Comparison of ENCODE assay signal across 14 cellular contexts in genomic region chr5:181236471-181236870, GRCh38. TPM values are rescaled to one million over a fixed set of nuclear protein-coding genes. Genes with fewer than 3 reads are reported as not detected.
DNase-seq lines count a peak whose midpoint lies in the region; ATAC-seq, FAIRE-seq and TF ChIP-seq lines count a peak whose summit lies in the region.
"Had no signal": no experiment of that assay in that cellular context is flagged by ENCODE, and none has a peak within 500 bp of the region (broad histone marks: within the 10 kb centered on the region; RNA-seq: fewer than 3 reads in every experiment).

No MANE protein-coding gene starts in this region.

- no peak for TF ChIP-seq RAD21 in H1 (IDR thresholded peaks at IDR 0.05 in 1 of 2, conservative IDR thresholded peaks at IDR 0.05 in 1 of 2; ENCODE audit: low read depth in 2 of 2, low read length in 2 of 2)

- 93% methylated on average over 6 of the region's 6 CpGs; no CpG with 5 or more reads in 1 of the 2 experiments for WGBS in H1 (ENCODE audit: extremely low coverage in 1 of 2, insufficient coverage in 1 of 2, insufficient read length in 1 of 2, insufficient replicate concordance in 2 of 2, low coverage in 1 of 2, low lambda C conversion rate in 2 of 2, missing lambda C conversion rate in 1 of 2), 2 experiments

- H2BK120ac ChIP-seq in H1 (replicated peaks; ENCODE audit: low read depth, low read length): no peak overlapping the region

- H4K8ac ChIP-seq in H1 (ENCODE audit: extremely low read depth, insufficient read depth, low read length): no peak overlapping the region

- TF ChIP-seq EP300 in H1 (IDR thresholded peaks at IDR 0.05; ENCODE audit: borderline replicate concordance in 1 of 2, low read depth in 2 of 2, low read length in 2 of 2): no peak

- no peak overlapping the region for H3K4me2 ChIP-seq in H1 (ENCODE audit: insufficient read depth in 1 of 2, low read depth in 2 of 2, low read length in 2 of 2)

- H3K27me3 ChIP-seq in A673 (replicated peaks; ENCODE audit: insufficient read depth, low read depth, low read length, poor library complexity) (no peaks in the 10 kb centered on the region), H1 (replicated peaks in 1 of 4; ENCODE audit: control insufficient read depth in 3 of 4, extremely low read depth in 1 of 4, insufficient read depth in 3 of 4, low read length in 3 of 4) (no peaks in the 10 kb centered on the region)

- H3K18ac ChIP-seq in H1 (ENCODE audit: extremely low read depth, low read length): no peak overlapping the region

- intact Hi-C loops in A673 (cut with micrococcal nuclease; ENCODE audit: unreplicated experiment): no loop called here

- no peak overlapping the region for H2BK12ac ChIP-seq in H1 (ENCODE audit: low read depth, low read length)

- no peak overlapping the region for H2BK20ac ChIP-seq in H1 (ENCODE audit: low read length)

- TF ChIP-seq POLR2A in GM12891 (IDR thresholded peaks at IDR 0.05; ENCODE audit: low read depth, low read length) (0 out of 2 replicates have a peak, but pooled peaks have one; percentile 16), H1 (IDR thresholded peaks at IDR 0.05; ENCODE audit: control extremely low read depth in 1 of 2, low read depth in 2 of 2, low read length in 2 of 2) (no peak)

- no peak overlapping the region for H2AFZ ChIP-seq in H1 (ENCODE audit: low read length)

- POLR2A ChIA-PET in A673 (lab: Charles Lee; ENCODE audit: low non-redundant PET): no interaction called here
- POLR2A ChIA-PET in H1 (lab: Charles Lee; ENCODE audit: partially characterized antibody): interaction anchor here (1.2 to 34.2 kb wide), 9 partner anchors 1 to 62 kb away, joined by 3 to 1334 read pairs (median 15); partner anchors contain the start of genes RACK1, TRIM41, TRIM52 and TRIM7

- H3K79me2 ChIP-seq in H1 (ENCODE audit: control insufficient read depth in 1 of 2, insufficient read depth in 2 of 2, low read length in 2 of 2): peaks cover 2 to 17% of the 10 kb centered on the region in 2 experiments

- peaks cover 19 to 27% of the 10 kb centered on the region in 2 experiments for H4K20me1 ChIP-seq in H1 (replicated peaks in 1 of 2; ENCODE audit: control insufficient read depth in 1 of 2, insufficient read depth in 2 of 2, low read length in 2 of 2)

- no peak overlapping the region for H3K56ac ChIP-seq in H1 (replicated peaks; ENCODE audit: insufficient read length, low read depth, low read length)

- H3K23ac ChIP-seq in H1 (ENCODE audit: insufficient read length): no peak overlapping the region

- H2BK15ac ChIP-seq in H1 (ENCODE audit: low read length): no peak overlapping the region

- H2BK5ac ChIP-seq in H1 (ENCODE audit: low read depth, low read length): no peak overlapping the region

- H3K27ac ChIP-seq in A673 (ENCODE audit: low read depth, low read length, poor library complexity, severe bottlenecking) (peak overlapping the region; percentile 24), H1 (ENCODE audit: low read depth, low read length) (no peak overlapping the region)

- no peaks in the 10 kb centered on the region for H3K79me1 ChIP-seq in H1 (ENCODE audit: low read depth, low read length)

- H3K36me3 ChIP-seq in A673 (ENCODE audit: insufficient read depth, low read length, poor library complexity, severe bottlenecking): peaks cover 76% of the 10 kb centered on the region
- H3K36me3 ChIP-seq in H1 (ENCODE audit: control insufficient read depth in 2 of 4, insufficient read depth in 4 of 4, low read length in 3 of 4): peaks cover 48 to 86% (median 65%) of the 10 kb centered on the region in 4 experiments

- H3K9me3 ChIP-seq in A673 (ENCODE audit: low read depth, low read length, poor library complexity, severe bottlenecking): no peaks in the 10 kb centered on the region
- H3K9me3 ChIP-seq in H1 (ENCODE audit: insufficient read depth in 2 of 2, low read depth in 1 of 2, low read length in 1 of 2): no peaks in the 10 kb centered on the region

- CTCF ChIA-PET in A673 (lab: Charles Lee): no interaction called here
- CTCF ChIA-PET in H1 (lab: Charles Lee; ENCODE audit: partially characterized antibody): interaction anchor here (1.6 kb wide), 1 partner anchor 9 kb away, joined by 5 read pairs; no protein-coding TSS in a partner anchor

- H3K4me3 ChIP-seq in A673 (ENCODE audit: low read depth, low read length, poor library complexity, severe bottlenecking) (no peak overlapping the region), H1 (ENCODE audit: extremely low read depth in 1 of 4, insufficient read depth in 2 of 4, low read depth in 3 of 4, low read length in 4 of 4) (no peak overlapping the region)

- H3K4me1 ChIP-seq in A673 (ENCODE audit: insufficient read depth, low read length, poor library complexity, severe bottlenecking): peaks cover 17% of the 10 kb centered on the region
- peaks cover 0 to 7% (median under 1%) of the 10 kb centered on the region in 4 experiments; a peak in 6 of 7 replicates for H3K4me1 ChIP-seq in H1 (replicated peaks in 1 of 4; ENCODE audit: control insufficient read depth in 3 of 4, insufficient read depth in 4 of 4, low read length in 3 of 4)

- TF ChIP-seq CTCF in A673 (conservative IDR thresholded peaks at IDR 0.05; ENCODE audit: low read depth, low read length): no peak
- no peak for TF ChIP-seq CTCF in H1 (IDR thresholded peaks at IDR 0.05; ENCODE audit: control extremely low read depth in 1 of 3, insufficient read depth in 1 of 3, low read depth in 1 of 3, low read length in 3 of 3)

- no peak overlapping the region for H3K4ac ChIP-seq in H1 (replicated peaks; ENCODE audit: insufficient read length, low read depth, low read length)

- no peaks in the 10 kb centered on the region for H3K23me2 ChIP-seq in H1 (ENCODE audit: low read depth, low read length)

- no peak overlapping the region for H3K14ac ChIP-seq in H1 (ENCODE audit: insufficient read length)

- H3K9ac ChIP-seq in H1 (replicated peaks in 1 of 4; ENCODE audit: extremely low read depth in 1 of 4, low read depth in 3 of 4, low read length in 3 of 4): no peak overlapping the region

- no peak overlapping the region for H4K5ac ChIP-seq in H1 (ENCODE audit: insufficient read length, low read depth, low read length)

- no TSS peak for BruUV-seq in A673 (replicated peaks; lab: Mats Ljungman, UMichigan)

- H4K91ac ChIP-seq in H1 (replicated peaks; ENCODE audit: insufficient read length, low read length): no peak overlapping the region

- no peak for FAIRE-seq in GM12891 (lab: Jason Lieb, UNC)
- FAIRE-seq in H1 (lab: Jason Lieb, UNC): no peak
- FAIRE-seq: bronchial epithelial cell, GM19239, keratinocyte had no signal

- DNase-seq in A673 (ENCODE audit: low spot score) (no peak), GM12891 (ENCODE audit: insufficient read length, low spot score) (no peak), H1 (ENCODE audit: low read depth in 1 of 2, low spot score in 2 of 2) (no peak), HK-2 (ENCODE audit: unreplicated experiment) (no peak)
- DNase-seq: activated naive CD4-positive, alpha-beta T cell treated with Interleukin-2 at 50 U/mL for 16 hours; NCI-H1048; NCI-H526; occipital lobe; stimulated activated CD4-positive, alpha-beta T cell treated with anti-CD3 and anti-CD28 coated beads, Interleukin-2, amount 100 ng/mL, for 48 hours had no signal

- no peak overlapping the region for H2AK5ac ChIP-seq in H1 (ENCODE audit: low read depth, low read length)

- no peak for ATAC-seq in GM19455 (IDR thresholded peaks at IDR 0.05; ENCODE audit: unreplicated experiment)
- ATAC-seq in GM21447 (IDR thresholded peaks at IDR 0.05; ENCODE audit: unreplicated experiment): no peak

RNA-seq across cellular contexts. Expression of gene RACK1, which starts 7.2 kb away (rescaled TPM):
- 1,719 and 1,726 TPM in 2 replicates for total RNA-seq in A673 (2021)
- polyA plus RNA-seq in GM12891 (2012; ENCODE audit: low read depth, missing spikeins): 4,085 TPM
- total RNA-seq in H1 (2021; fragmentation: NEBNext Ultra II Directional; extraction: Animal tissue kit (Norgen Biotek cat#: 25700)): 2,564 and 2,589 TPM in 2 replicates
- polyA plus RNA-seq in H1 (2011; rRNA removed): 7,578 and 7,971 TPM in 2 replicates
- polyA plus RNA-seq in H1 (2011; cell fraction: cytosol; rRNA removed): 6,759 TPM
- 7,543 TPM for polyA plus RNA-seq in H1 (2011; cell fraction: nucleus; rRNA removed)
- 3,817 to 4,876 TPM (median 4,535 TPM) in 4 replicates for polyA plus RNA-seq in H1 (2012, experiment 1 of 2)
- polyA plus RNA-seq in H1 (2012, experiment 2 of 2): 4,888 TPM
- polyA plus RNA-seq in H1 (2013, experiment 1 of 2): 2,646 TPM
- 2,607 TPM for polyA plus RNA-seq in H1 (2013, experiment 2 of 2)
- 7,141 and 7,318 TPM in 2 replicates for polyA minus RNA-seq in H1 (2011; rRNA and poly(A)+ RNA removed)
- polyA minus RNA-seq in H1 (2011; cell fraction: cytosol; rRNA and poly(A)+ RNA removed): 3,305 TPM
- polyA minus RNA-seq in H1 (2011; cell fraction: nucleus; rRNA and poly(A)+ RNA removed): 3,286 TPM

RNA-seq across cellular contexts. Expression of gene TRIM41, which starts 13.4 kb away (rescaled TPM):
- total RNA-seq in A673 (2021): 24.2 and 24.6 TPM in 2 replicates
- 19.7 TPM for polyA plus RNA-seq in GM12891 (2012; ENCODE audit: low read depth, missing spikeins)
- 21.2 and 21.6 TPM in 2 replicates for total RNA-seq in H1 (2021; fragmentation: NEBNext Ultra II Directional; extraction: Animal tissue kit (Norgen Biotek cat#: 25700))
- polyA plus RNA-seq in H1 (2011; rRNA removed): 12.9 and 18.0 TPM in 2 replicates
- polyA plus RNA-seq in H1 (2011; cell fraction: cytosol; rRNA removed): 19.8 TPM
- 79.7 TPM for polyA plus RNA-seq in H1 (2011; cell fraction: nucleus; rRNA removed)
- polyA plus RNA-seq in H1 (2012, experiment 1 of 2): 19.4 to 26.5 TPM (median 23.3 TPM) in 4 replicates
- polyA plus RNA-seq in H1 (2012, experiment 2 of 2): 10.8 TPM
- 15.0 TPM for polyA plus RNA-seq in H1 (2013, experiment 1 of 2)
- polyA plus RNA-seq in H1 (2013, experiment 2 of 2): 13.5 TPM
- polyA minus RNA-seq in H1 (2011; rRNA and poly(A)+ RNA removed): 4.7 and 7.7 TPM in 2 replicates
- polyA minus RNA-seq in H1 (2011; cell fraction: cytosol; rRNA and poly(A)+ RNA removed): 6.7 TPM
- polyA minus RNA-seq in H1 (2011; cell fraction: nucleus; rRNA and poly(A)+ RNA removed): 19.8 TPM

RNA-seq across cellular contexts. Expression of gene TRIM52, which starts 24.5 kb away (rescaled TPM):
- total RNA-seq in A673 (2021): 7.3 and 7.9 TPM in 2 replicates
- 8.0 TPM for polyA plus RNA-seq in GM12891 (2012; ENCODE audit: low read depth, missing spikeins)
- 5.7 and 6.2 TPM in 2 replicates for total RNA-seq in H1 (2021; fragmentation: NEBNext Ultra II Directional; extraction: Animal tissue kit (Norgen Biotek cat#: 25700))
- 2.3 and 4.2 TPM in 2 replicates for polyA plus RNA-seq in H1 (2011; rRNA removed)
- 6.2 TPM for polyA plus RNA-seq in H1 (2011; cell fraction: cytosol; rRNA removed)
- 6.8 TPM for polyA plus RNA-seq in H1 (2011; cell fraction: nucleus; rRNA removed)
- 8.8 to 10.6 TPM (median 9.8 TPM) in 4 replicates for polyA plus RNA-seq in H1 (2012, experiment 1 of 2)
- 0.70 TPM for polyA plus RNA-seq in H1 (2012, experiment 2 of 2)
- 5.1 TPM for polyA plus RNA-seq in H1 (2013, experiment 1 of 2)
- 4.3 TPM for polyA plus RNA-seq in H1 (2013, experiment 2 of 2)
- polyA minus RNA-seq in H1 (2011; rRNA and poly(A)+ RNA removed): 5.5 and 6.2 TPM in 2 replicates
- polyA minus RNA-seq in H1 (2011; cell fraction: cytosol; rRNA and poly(A)+ RNA removed): 2.3 TPM
- polyA minus RNA-seq in H1 (2011; cell fraction: nucleus; rRNA and poly(A)+ RNA removed): 4.6 TPM

RNA-seq across cellular contexts. Expression of gene TRIM7, which starts 31.5 kb away (rescaled TPM):
- total RNA-seq in A673 (2021): 0.96 TPM in 1 of 2 replicates, not detected in the other
- polyA plus RNA-seq in GM12891 (2012; ENCODE audit: low read depth, missing spikeins): 0.19 TPM
- 0.44 and 0.47 TPM in 2 replicates for total RNA-seq in H1 (2021; fragmentation: NEBNext Ultra II Directional; extraction: Animal tissue kit (Norgen Biotek cat#: 25700))
- polyA plus RNA-seq in H1 (2011; rRNA removed): 0.36 and 0.57 TPM in 2 replicates
- 0.62 TPM for polyA plus RNA-seq in H1 (2011; cell fraction: cytosol; rRNA removed)
- polyA plus RNA-seq in H1 (2011; cell fraction: nucleus; rRNA removed): 0.54 TPM
- polyA plus RNA-seq in H1 (2012, experiment 1 of 2): 0.35 to 1.0 TPM (median 0.45 TPM) in 4 replicates
- 0.55 TPM for polyA plus RNA-seq in H1 (2012, experiment 2 of 2)
- polyA plus RNA-seq in H1 (2013, experiment 1 of 2): 0.53 TPM
- polyA plus RNA-seq in H1 (2013, experiment 2 of 2): 0.28 TPM
- polyA minus RNA-seq in H1 (2011; rRNA and poly(A)+ RNA removed): 0.05 TPM in 1 of 2 replicates, not detected in the other
- not detected for polyA minus RNA-seq in H1 (2011; cell fraction: cytosol; rRNA and poly(A)+ RNA removed)
- polyA minus RNA-seq in H1 (2011; cell fraction: nucleus; rRNA and poly(A)+ RNA removed): 0.60 TPM
